ENCODE assay signal across 1 cellular context in genomic region chr5:163459465-163459887, GRCh38.
A peak's percentile ranks its signal among the peaks of the same experiment; 100 is the strongest.
TF ChIP-seq lines count a peak whose summit lies in the region.

No MANE protein-coding gene starts in this region.

TF ChIP-seq in HepG2, 621 proteins besides CTCF, POLR2A, EP300 and RAD21 (continues in another document):
- TF ChIP-seq JUN (CRISPR knock-in tag; IDR thresholded peaks at IDR 0.05) (peak; percentile 10; the same call in 1 of the 2 replicates), ZC3H4 (CRISPR knock-in tag; IDR thresholded peaks at IDR 0.05; ENCODE audit: borderline replicate concordance) (no peak), MLXIP (CRISPR knock-in tag; IDR thresholded peaks at IDR 0.05; ENCODE audit: borderline replicate concordance) (no peak), EHMT2 (IDR thresholded peaks at IDR 0.05; ENCODE audit: borderline replicate concordance, low read depth, low read length) (no peak), ZNF354B (CRISPR knock-in tag; IDR thresholded peaks at IDR 0.05) (no peak), ZNF597 (CRISPR knock-in tag; IDR thresholded peaks at IDR 0.05) (no peak), IKZF1 (IDR thresholded peaks at IDR 0.05) (no peak), MEIS1 (CRISPR knock-in tag; IDR thresholded peaks at IDR 0.05; ENCODE audit: borderline replicate concordance) (0 out of 2 replicates have a peak, but pooled peaks have one; percentile 90), RARG (CRISPR knock-in tag; IDR thresholded peaks at IDR 0.05; ENCODE audit: low read depth) (peak; percentile 80; the same call in 1 of the 2 replicates), ARID2 (CRISPR knock-in tag; IDR thresholded peaks at IDR 0.05; ENCODE audit: borderline replicate concordance) (peak; percentile 90; the same call in 1 of the 2 replicates), PCBP1 (IDR thresholded peaks at IDR 0.05; ENCODE audit: borderline replicate concordance, low read depth, low read length) (no peak), ZNF101 (CRISPR knock-in tag; IDR thresholded peaks at IDR 0.05; ENCODE audit: borderline replicate concordance, low read depth) (0 out of 2 replicates have a peak, but pooled peaks have one; percentile 43), ZNF747 (CRISPR knock-in tag; IDR thresholded peaks at IDR 0.05; ENCODE audit: borderline replicate concordance) (peak; percentile 61; the same call in 1 of the 2 replicates), ZNF672 (CRISPR knock-in tag; IDR thresholded peaks at IDR 0.05) (no peak), ZFP41 (CRISPR knock-in tag; IDR thresholded peaks at IDR 0.05; ENCODE audit: borderline replicate concordance) (no peak), REXO4 (CRISPR knock-in tag; IDR thresholded peaks at IDR 0.05; ENCODE audit: borderline replicate concordance) (0 out of 2 replicates have a peak, but pooled peaks have one; percentile 86), ZFP36L1 (CRISPR knock-in tag; IDR thresholded peaks at IDR 0.05) (peak; percentile 79; the same call in 1 of the 2 replicates), BRCA1 (CRISPR knock-in tag; IDR thresholded peaks at IDR 0.05) (no peak), YEATS4 (CRISPR knock-in tag; IDR thresholded peaks at IDR 0.05; ENCODE audit: borderline replicate concordance) (no peak), CREBL2 (CRISPR knock-in tag; IDR thresholded peaks at IDR 0.05; ENCODE audit: borderline replicate concordance) (no peak), NKX3-1 (CRISPR knock-in tag; IDR thresholded peaks at IDR 0.05) (no peak), MTA1 (CRISPR knock-in tag; IDR thresholded peaks at IDR 0.05; ENCODE audit: borderline replicate concordance) (no peak), MAFG (CRISPR knock-in tag; IDR thresholded peaks at IDR 0.05) (0 out of 2 replicates have a peak, but pooled peaks have one; percentile 25), IRF1 (CRISPR knock-in tag; IDR thresholded peaks at IDR 0.05; ENCODE audit: low read depth) (0 out of 2 replicates have a peak, but pooled peaks have one; percentile 26), ZNF556 (CRISPR knock-in tag; IDR thresholded peaks at IDR 0.05; ENCODE audit: borderline replicate concordance) (0 out of 2 replicates have a peak, but pooled peaks have one; percentile 59), ZNF780A (CRISPR knock-in tag; IDR thresholded peaks at IDR 0.05) (no peak), ZBTB42 (CRISPR knock-in tag; IDR thresholded peaks at IDR 0.05) (no peak), RARA (CRISPR knock-in tag; IDR thresholded peaks at IDR 0.05) (no peak), KAT2B (IDR thresholded peaks at IDR 0.05; ENCODE audit: borderline replicate concordance, low read depth, low read length) (no peak), ZNF775 (CRISPR knock-in tag; IDR thresholded peaks at IDR 0.05; ENCODE audit: borderline replicate concordance) (no peak), HNRNPH1 (optimal IDR thresholded peaks at IDR 0.05; ENCODE audit: low read depth, low read length) (no peak), ZBTB3 (CRISPR knock-in tag; IDR thresholded peaks at IDR 0.05; ENCODE audit: borderline replicate concordance, low read depth) (no peak), JARID2 (CRISPR knock-in tag; IDR thresholded peaks at IDR 0.05; ENCODE audit: insufficient replicate concordance) (no peak), ZMYM4 (CRISPR knock-in tag; IDR thresholded peaks at IDR 0.05) (no peak)
- TF ChIP-seq, protein P1, sequence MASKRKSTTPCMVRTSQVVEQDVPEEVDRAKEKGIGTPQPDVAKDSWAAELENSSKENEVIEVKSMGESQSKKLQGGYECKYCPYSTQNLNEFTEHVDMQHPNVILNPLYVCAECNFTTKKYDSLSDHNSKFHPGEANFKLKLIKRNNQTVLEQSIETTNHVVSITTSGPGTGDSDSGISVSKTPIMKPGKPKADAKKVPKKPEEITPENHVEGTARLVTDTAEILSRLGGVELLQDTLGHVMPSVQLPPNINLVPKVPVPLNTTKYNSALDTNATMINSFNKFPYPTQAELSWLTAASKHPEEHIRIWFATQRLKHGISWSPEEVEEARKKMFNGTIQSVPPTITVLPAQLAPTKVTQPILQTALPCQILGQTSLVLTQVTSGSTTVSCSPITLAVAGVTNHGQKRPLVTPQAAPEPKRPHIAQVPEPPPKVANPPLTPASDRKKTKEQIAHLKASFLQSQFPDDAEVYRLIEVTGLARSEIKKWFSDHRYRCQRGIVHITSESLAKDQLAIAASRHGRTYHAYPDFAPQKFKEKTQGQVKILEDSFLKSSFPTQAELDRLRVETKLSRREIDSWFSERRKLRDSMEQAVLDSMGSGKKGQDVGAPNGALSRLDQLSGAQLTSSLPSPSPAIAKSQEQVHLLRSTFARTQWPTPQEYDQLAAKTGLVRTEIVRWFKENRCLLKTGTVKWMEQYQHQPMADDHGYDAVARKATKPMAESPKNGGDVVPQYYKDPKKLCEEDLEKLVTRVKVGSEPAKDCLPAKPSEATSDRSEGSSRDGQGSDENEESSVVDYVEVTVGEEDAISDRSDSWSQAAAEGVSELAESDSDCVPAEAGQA (IDR thresholded peaks at IDR 0.05; ENCODE audit: low read depth): no peak
- TF ChIP-seq, protein P1 (CRISPR knock-in tag; IDR thresholded peaks at IDR 0.05; ENCODE audit: borderline replicate concordance): no peak
- TF ChIP-seq, protein P2, sequence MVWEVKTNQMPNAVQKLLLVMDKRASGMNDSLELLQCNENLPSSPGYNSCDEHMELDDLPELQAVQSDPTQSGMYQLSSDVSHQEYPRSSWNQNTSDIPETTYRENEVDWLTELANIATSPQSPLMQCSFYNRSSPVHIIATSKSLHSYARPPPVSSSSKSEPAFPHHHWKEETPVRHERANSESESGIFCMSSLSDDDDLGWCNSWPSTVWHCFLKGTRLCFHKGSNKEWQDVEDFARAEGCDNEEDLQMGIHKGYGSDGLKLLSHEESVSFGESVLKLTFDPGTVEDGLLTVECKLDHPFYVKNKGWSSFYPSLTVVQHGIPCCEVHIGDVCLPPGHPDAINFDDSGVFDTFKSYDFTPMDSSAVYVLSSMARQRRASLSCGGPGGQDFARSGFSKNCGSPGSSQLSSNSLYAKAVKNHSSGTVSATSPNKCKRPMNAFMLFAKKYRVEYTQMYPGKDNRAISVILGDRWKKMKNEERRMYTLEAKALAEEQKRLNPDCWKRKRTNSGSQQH (CRISPR knock-in tag; IDR thresholded peaks at IDR 0.05; ENCODE audit: low read depth): 0 out of 2 replicates have a peak, but pooled peaks have one; percentile 47
- TF ChIP-seq, protein P3, sequence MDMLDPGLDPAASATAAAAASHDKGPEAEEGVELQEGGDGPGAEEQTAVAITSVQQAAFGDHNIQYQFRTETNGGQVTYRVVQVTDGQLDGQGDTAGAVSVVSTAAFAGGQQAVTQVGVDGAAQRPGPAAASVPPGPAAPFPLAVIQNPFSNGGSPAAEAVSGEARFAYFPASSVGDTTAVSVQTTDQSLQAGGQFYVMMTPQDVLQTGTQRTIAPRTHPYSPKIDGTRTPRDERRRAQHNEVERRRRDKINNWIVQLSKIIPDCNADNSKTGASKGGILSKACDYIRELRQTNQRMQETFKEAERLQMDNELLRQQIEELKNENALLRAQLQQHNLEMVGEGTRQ (IDR thresholded peaks at IDR 0.05; ENCODE audit: low read depth, low read length): no peak
- TF ChIP-seq, protein P3 (CRISPR knock-in tag; IDR thresholded peaks at IDR 0.05; ENCODE audit: borderline replicate concordance): no peak
- TF ChIP-seq, protein P4, sequence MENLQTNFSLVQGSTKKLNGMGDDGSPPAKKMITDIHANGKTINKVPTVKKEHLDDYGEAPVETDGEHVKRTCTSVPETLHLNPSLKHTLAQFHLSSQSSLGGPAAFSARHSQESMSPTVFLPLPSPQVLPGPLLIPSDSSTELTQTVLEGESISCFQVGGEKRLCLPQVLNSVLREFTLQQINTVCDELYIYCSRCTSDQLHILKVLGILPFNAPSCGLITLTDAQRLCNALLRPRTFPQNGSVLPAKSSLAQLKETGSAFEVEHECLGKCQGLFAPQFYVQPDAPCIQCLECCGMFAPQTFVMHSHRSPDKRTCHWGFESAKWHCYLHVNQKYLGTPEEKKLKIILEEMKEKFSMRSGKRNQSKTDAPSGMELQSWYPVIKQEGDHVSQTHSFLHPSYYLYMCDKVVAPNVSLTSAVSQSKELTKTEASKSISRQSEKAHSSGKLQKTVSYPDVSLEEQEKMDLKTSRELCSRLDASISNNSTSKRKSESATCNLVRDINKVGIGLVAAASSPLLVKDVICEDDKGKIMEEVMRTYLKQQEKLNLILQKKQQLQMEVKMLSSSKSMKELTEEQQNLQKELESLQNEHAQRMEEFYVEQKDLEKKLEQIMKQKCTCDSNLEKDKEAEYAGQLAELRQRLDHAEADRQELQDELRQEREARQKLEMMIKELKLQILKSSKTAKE (CRISPR knock-in tag; IDR thresholded peaks at IDR 0.05; ENCODE audit: borderline replicate concordance): no peak
- TF ChIP-seq, protein P5, sequence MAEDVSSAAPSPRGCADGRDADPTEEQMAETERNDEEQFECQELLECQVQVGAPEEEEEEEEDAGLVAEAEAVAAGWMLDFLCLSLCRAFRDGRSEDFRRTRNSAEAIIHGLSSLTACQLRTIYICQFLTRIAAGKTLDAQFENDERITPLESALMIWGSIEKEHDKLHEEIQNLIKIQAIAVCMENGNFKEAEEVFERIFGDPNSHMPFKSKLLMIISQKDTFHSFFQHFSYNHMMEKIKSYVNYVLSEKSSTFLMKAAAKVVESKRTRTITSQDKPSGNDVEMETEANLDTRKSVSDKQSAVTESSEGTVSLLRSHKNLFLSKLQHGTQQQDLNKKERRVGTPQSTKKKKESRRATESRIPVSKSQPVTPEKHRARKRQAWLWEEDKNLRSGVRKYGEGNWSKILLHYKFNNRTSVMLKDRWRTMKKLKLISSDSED (CRISPR knock-in tag; IDR thresholded peaks at IDR 0.05): 0 out of 2 replicates have a peak, but pooled peaks have one; percentile 84
- TF ChIP-seq, protein P6, sequence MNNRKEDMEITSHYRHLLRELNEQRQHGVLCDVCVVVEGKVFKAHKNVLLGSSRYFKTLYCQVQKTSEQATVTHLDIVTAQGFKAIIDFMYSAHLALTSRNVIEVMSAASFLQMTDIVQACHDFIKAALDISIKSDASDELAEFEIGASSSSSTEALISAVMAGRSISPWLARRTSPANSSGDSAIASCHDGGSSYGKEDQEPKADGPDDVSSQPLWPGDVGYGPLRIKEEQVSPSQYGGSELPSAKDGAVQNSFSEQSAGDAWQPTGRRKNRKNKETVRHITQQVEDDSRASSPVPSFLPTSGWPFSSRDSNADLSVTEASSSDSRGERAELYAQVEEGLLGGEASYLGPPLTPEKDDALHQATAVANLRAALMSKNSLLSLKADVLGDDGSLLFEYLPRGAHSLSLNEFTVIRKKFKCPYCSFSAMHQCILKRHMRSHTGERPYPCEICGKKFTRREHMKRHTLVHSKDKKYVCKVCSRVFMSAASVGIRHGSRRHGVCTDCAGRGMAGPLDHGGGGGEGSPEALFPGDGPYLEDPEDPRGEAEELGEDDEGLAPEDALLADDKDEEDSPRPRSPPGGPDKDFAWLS (CRISPR knock-in tag; IDR thresholded peaks at IDR 0.05; ENCODE audit: borderline replicate concordance): no peak
